1 cellular context compared by ENCODE assay signal in the genomic region with DNA sequence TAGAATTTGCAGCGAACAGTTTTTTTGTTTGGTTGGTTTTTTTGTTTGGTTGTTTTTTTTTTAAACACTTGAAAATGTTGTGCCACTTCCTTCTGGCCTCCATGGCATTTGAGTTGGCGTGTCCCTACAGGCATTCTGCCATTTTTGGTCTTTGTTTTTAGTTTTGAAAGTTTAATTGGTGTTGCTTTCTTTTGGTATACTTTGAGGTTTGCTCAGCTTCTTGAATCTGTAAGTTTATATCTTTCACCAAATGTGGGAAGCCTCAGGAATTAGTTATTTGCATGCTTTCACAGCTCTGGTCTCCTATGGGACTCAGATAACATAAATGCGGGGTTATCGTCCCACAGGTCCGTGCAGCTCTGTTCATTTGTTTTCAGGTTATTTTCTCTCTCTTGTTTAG.
TF ChIP-seq lines count a peak whose summit lies in the region.

No MANE protein-coding gene starts in this region.

TF ChIP-seq in K562, 482 proteins besides CTCF, POLR2A, EP300 and RAD21:
- 0 out of 2 replicates have a peak, but pooled peaks have one; percentile 5 for TF ChIP-seq CBFA2T2 (conservative IDR thresholded peaks at IDR 0.05)
